In the genomic region with DNA sequence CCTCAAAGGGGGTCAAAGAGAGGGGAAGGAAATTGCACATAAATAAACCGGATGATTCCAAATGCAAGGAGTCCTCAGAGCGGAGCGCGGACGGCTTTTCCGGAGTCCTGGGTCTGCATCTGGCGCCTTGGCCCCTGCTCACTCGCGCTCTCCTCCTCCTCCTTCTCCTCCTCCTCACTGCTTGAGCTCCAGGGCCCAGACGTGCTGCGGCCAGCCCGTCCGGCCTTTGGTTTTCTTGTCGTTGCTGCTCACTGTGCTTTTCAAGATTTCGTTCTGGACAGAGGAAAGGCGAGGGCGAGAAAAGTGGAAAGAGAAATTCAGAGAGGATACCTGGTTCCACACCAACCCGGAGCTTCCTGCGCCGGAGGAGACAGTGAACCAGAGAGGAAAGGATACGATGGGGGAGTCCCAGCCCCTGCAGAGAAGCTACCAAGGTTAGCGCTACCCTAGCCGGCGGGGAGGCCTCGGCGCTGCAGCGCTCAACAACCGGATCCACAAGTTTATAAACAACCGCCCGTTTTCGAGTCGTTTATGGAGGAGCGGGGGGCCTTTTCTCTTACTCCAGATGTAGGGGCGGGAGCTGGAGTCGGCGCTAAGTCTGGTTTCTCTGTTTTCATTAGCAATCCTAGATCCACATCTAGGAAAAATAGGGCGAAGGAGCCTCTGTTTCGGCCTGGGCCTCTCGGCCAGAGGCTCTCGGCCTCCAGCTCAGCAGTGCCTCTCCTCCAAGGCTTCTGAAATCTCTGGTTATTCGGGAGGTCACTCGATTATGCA, we compare ENCODE assay signal across 3 cellular contexts.
TF ChIP-seq lines count a peak whose summit lies in the region.

No MANE protein-coding gene starts in this region.

TF ChIP-seq in liver, 16 proteins besides CTCF, POLR2A, EP300 and RAD21:
- no peak for TF ChIP-seq HNF4G (IDR thresholded peaks at IDR 0.05)
- TF ChIP-seq EGR1 (IDR thresholded peaks at IDR 0.05; ENCODE audit: low read depth in 2 of 2), result no peak
- TF ChIP-seq SP1 (IDR thresholded peaks at IDR 0.05), result no peak
- no peak for TF ChIP-seq YY1 (IDR thresholded peaks at IDR 0.05)
- TF ChIP-seq GABPA (IDR thresholded peaks at IDR 0.05 in 1 of 2, conservative IDR thresholded peaks at IDR 0.05 in 1 of 2), result no peak
- TF ChIP-seq TAF1 (conservative IDR thresholded peaks at IDR 0.05), result no peak
- no peak for TF ChIP-seq FOXA1 (IDR thresholded peaks at IDR 0.05)
- TF ChIP-seq JUND (IDR thresholded peaks at IDR 0.05), result no peak
- no peak for TF ChIP-seq NR2F2 (IDR thresholded peaks at IDR 0.05)
- no peak for TF ChIP-seq HNF4A (conservative IDR thresholded peaks at IDR 0.05)
- TF ChIP-seq, protein P1, sequence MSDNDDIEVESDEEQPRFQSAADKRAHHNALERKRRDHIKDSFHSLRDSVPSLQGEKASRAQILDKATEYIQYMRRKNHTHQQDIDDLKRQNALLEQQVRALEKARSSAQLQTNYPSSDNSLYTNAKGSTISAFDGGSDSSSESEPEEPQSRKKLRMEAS (IDR thresholded peaks at IDR 0.05), result no peak
- no peak for TF ChIP-seq RXRA (IDR thresholded peaks at IDR 0.05)
- TF ChIP-seq, protein P2, sequence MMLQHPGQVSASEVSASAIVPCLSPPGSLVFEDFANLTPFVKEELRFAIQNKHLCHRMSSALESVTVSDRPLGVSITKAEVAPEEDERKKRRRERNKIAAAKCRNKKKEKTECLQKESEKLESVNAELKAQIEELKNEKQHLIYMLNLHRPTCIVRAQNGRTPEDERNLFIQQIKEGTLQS (IDR thresholded peaks at IDR 0.05), result no peak
- TF ChIP-seq, protein P3, sequence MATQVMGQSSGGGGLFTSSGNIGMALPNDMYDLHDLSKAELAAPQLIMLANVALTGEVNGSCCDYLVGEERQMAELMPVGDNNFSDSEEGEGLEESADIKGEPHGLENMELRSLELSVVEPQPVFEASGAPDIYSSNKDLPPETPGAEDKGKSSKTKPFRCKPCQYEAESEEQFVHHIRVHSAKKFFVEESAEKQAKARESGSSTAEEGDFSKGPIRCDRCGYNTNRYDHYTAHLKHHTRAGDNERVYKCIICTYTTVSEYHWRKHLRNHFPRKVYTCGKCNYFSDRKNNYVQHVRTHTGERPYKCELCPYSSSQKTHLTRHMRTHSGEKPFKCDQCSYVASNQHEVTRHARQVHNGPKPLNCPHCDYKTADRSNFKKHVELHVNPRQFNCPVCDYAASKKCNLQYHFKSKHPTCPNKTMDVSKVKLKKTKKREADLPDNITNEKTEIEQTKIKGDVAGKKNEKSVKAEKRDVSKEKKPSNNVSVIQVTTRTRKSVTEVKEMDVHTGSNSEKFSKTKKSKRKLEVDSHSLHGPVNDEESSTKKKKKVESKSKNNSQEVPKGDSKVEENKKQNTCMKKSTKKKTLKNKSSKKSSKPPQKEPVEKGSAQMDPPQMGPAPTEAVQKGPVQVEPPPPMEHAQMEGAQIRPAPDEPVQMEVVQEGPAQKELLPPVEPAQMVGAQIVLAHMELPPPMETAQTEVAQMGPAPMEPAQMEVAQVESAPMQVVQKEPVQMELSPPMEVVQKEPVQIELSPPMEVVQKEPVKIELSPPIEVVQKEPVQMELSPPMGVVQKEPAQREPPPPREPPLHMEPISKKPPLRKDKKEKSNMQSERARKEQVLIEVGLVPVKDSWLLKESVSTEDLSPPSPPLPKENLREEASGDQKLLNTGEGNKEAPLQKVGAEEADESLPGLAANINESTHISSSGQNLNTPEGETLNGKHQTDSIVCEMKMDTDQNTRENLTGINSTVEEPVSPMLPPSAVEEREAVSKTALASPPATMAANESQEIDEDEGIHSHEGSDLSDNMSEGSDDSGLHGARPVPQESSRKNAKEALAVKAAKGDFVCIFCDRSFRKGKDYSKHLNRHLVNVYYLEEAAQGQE (IDR thresholded peaks at IDR 0.05), result no peak
- TF ChIP-seq FOXA2 (IDR thresholded peaks at IDR 0.05), result no peak
- TF ChIP-seq, protein P4, sequence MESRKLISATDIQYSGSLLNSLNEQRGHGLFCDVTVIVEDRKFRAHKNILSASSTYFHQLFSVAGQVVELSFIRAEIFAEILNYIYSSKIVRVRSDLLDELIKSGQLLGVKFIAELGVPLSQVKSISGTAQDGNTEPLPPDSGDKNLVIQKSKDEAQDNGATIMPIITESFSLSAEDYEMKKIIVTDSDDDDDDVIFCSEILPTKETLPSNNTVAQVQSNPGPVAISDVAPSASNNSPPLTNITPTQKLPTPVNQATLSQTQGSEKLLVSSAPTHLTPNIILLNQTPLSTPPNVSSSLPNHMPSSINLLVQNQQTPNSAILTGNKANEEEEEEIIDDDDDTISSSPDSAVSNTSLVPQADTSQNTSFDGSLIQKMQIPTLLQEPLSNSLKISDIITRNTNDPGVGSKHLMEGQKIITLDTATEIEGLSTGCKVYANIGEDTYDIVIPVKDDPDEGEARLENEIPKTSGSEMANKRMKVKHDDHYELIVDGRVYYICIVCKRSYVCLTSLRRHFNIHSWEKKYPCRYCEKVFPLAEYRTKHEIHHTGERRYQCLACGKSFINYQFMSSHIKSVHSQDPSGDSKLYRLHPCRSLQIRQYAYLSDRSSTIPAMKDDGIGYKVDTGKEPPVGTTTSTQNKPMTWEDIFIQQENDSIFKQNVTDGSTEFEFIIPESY (IDR thresholded peaks at IDR 0.05), result no peak

TF ChIP-seq in HepG2, 621 proteins besides CTCF, POLR2A, EP300 and RAD21:
- no peak for TF ChIP-seq ZNF777 (CRISPR knock-in tag; IDR thresholded peaks at IDR 0.05)
- TF ChIP-seq ZNF816 (CRISPR knock-in tag; IDR thresholded peaks at IDR 0.05; ENCODE audit: borderline replicate concordance), result no peak
- no peak for TF ChIP-seq ZNF264 (CRISPR knock-in tag; IDR thresholded peaks at IDR 0.05)
- TF ChIP-seq NFKB2 (CRISPR knock-in tag; IDR thresholded peaks at IDR 0.05; ENCODE audit: borderline replicate concordance), result no peak
- TF ChIP-seq PCBP2 (optimal IDR thresholded peaks at IDR 0.05; ENCODE audit: low read depth, low read length, poor library complexity, severe bottlenecking), result no peak
- no peak for TF ChIP-seq NR1H2 (CRISPR knock-in tag; IDR thresholded peaks at IDR 0.05; ENCODE audit: borderline replicate concordance, low read depth)

TF ChIP-seq in H1, 55 proteins besides CTCF, POLR2A, EP300 and RAD21 (continues in another document):
- TF ChIP-seq TCF12 (IDR thresholded peaks at IDR 0.05; ENCODE audit: low read depth, low read length) (0 out of 2 replicates have a peak, but pooled peaks have one; percentile 6), CBX8 (IDR thresholded peaks at IDR 0.05; ENCODE audit: borderline replicate concordance, low read depth, low read length) (peak; percentile 45; the same call in 1 of the 2 replicates), TBP (IDR thresholded peaks at IDR 0.05; ENCODE audit: low read depth, low read length) (peak; percentile 10; the same call in 1 of the 2 replicates), HDAC6 (IDR thresholded peaks at IDR 0.05; ENCODE audit: low read depth, low read length) (no peak), CREB1 (IDR thresholded peaks at IDR 0.05) (no peak), E2F6 (IDR thresholded peaks at IDR 0.05) (no peak), SRF (IDR thresholded peaks at IDR 0.05; ENCODE audit: low read depth, low read length) (no peak), RXRA (IDR thresholded peaks at IDR 0.05; ENCODE audit: insufficient read depth, low read depth, low read length) (no peak), JUND (IDR thresholded peaks at IDR 0.05; ENCODE audit: low read length) (no peak), POLR2AphosphoS5 (IDR thresholded peaks at IDR 0.05; ENCODE audit: low read depth, low read length) (no peak), SAP30 (IDR thresholded peaks at IDR 0.05; ENCODE audit: insufficient read depth, insufficient replicate concordance, low read length) (no peak), CEBPB (IDR thresholded peaks at IDR 0.05; ENCODE audit: low read depth, low read length) (no peak), ZNF274 (IDR thresholded peaks at IDR 0.05; ENCODE audit: borderline replicate concordance, extremely low read depth, low read length) (no peak), EZH2 (IDR thresholded peaks at IDR 0.05; ENCODE audit: low read depth, low read length, severe bottlenecking) (peak; percentile 94), BACH1 (IDR thresholded peaks at IDR 0.05; ENCODE audit: low read length) (no peak), GTF2F1 (IDR thresholded peaks at IDR 0.05; ENCODE audit: borderline replicate concordance, low read depth, low read length) (no peak), SP1 (IDR thresholded peaks at IDR 0.05; ENCODE audit: low read depth, low read length) (no peak), CBX5 (IDR thresholded peaks at IDR 0.05; ENCODE audit: low read depth, low read length) (no peak), MAFK (IDR thresholded peaks at IDR 0.05; ENCODE audit: low read depth, low read length) (no peak), KDM5A (IDR thresholded peaks at IDR 0.05; ENCODE audit: low read length) (no peak), CHD2 (IDR thresholded peaks at IDR 0.05; ENCODE audit: low read length) (no peak), JUN (IDR thresholded peaks at IDR 0.05; ENCODE audit: low read depth, low read length) (no peak)
- TF ChIP-seq, protein P5, sequence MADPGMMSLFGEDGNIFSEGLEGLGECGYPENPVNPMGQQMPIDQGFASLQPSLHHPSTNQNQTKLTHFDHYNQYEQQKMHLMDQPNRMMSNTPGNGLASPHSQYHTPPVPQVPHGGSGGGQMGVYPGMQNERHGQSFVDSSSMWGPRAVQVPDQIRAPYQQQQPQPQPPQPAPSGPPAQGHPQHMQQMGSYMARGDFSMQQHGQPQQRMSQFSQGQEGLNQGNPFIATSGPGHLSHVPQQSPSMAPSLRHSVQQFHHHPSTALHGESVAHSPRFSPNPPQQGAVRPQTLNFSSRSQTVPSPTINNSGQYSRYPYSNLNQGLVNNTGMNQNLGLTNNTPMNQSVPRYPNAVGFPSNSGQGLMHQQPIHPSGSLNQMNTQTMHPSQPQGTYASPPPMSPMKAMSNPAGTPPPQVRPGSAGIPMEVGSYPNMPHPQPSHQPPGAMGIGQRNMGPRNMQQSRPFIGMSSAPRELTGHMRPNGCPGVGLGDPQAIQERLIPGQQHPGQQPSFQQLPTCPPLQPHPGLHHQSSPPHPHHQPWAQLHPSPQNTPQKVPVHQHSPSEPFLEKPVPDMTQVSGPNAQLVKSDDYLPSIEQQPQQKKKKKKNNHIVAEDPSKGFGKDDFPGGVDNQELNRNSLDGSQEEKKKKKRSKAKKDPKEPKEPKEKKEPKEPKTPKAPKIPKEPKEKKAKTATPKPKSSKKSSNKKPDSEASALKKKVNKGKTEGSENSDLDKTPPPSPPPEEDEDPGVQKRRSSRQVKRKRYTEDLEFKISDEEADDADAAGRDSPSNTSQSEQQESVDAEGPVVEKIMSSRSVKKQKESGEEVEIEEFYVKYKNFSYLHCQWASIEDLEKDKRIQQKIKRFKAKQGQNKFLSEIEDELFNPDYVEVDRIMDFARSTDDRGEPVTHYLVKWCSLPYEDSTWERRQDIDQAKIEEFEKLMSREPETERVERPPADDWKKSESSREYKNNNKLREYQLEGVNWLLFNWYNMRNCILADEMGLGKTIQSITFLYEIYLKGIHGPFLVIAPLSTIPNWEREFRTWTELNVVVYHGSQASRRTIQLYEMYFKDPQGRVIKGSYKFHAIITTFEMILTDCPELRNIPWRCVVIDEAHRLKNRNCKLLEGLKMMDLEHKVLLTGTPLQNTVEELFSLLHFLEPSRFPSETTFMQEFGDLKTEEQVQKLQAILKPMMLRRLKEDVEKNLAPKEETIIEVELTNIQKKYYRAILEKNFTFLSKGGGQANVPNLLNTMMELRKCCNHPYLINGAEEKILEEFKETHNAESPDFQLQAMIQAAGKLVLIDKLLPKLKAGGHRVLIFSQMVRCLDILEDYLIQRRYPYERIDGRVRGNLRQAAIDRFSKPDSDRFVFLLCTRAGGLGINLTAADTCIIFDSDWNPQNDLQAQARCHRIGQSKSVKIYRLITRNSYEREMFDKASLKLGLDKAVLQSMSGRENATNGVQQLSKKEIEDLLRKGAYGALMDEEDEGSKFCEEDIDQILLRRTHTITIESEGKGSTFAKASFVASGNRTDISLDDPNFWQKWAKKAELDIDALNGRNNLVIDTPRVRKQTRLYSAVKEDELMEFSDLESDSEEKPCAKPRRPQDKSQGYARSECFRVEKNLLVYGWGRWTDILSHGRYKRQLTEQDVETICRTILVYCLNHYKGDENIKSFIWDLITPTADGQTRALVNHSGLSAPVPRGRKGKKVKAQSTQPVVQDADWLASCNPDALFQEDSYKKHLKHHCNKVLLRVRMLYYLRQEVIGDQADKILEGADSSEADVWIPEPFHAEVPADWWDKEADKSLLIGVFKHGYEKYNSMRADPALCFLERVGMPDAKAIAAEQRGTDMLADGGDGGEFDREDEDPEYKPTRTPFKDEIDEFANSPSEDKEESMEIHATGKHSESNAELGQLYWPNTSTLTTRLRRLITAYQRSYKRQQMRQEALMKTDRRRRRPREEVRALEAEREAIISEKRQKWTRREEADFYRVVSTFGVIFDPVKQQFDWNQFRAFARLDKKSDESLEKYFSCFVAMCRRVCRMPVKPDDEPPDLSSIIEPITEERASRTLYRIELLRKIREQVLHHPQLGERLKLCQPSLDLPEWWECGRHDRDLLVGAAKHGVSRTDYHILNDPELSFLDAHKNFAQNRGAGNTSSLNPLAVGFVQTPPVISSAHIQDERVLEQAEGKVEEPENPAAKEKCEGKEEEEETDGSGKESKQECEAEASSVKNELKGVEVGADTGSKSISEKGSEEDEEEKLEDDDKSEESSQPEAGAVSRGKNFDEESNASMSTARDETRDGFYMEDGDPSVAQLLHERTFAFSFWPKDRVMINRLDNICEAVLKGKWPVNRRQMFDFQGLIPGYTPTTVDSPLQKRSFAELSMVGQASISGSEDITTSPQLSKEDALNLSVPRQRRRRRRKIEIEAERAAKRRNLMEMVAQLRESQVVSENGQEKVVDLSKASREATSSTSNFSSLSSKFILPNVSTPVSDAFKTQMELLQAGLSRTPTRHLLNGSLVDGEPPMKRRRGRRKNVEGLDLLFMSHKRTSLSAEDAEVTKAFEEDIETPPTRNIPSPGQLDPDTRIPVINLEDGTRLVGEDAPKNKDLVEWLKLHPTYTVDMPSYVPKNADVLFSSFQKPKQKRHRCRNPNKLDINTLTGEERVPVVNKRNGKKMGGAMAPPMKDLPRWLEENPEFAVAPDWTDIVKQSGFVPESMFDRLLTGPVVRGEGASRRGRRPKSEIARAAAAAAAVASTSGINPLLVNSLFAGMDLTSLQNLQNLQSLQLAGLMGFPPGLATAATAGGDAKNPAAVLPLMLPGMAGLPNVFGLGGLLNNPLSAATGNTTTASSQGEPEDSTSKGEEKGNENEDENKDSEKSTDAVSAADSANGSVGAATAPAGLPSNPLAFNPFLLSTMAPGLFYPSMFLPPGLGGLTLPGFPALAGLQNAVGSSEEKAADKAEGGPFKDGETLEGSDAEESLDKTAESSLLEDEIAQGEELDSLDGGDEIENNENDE (IDR thresholded peaks at IDR 0.05; ENCODE audit: insufficient replicate concordance, low read length), result no peak
- TF ChIP-seq, protein P1 (IDR thresholded peaks at IDR 0.05), result 0 out of 2 replicates have a peak, but pooled peaks have one; percentile 20
- TF ChIP-seq, protein P6, sequence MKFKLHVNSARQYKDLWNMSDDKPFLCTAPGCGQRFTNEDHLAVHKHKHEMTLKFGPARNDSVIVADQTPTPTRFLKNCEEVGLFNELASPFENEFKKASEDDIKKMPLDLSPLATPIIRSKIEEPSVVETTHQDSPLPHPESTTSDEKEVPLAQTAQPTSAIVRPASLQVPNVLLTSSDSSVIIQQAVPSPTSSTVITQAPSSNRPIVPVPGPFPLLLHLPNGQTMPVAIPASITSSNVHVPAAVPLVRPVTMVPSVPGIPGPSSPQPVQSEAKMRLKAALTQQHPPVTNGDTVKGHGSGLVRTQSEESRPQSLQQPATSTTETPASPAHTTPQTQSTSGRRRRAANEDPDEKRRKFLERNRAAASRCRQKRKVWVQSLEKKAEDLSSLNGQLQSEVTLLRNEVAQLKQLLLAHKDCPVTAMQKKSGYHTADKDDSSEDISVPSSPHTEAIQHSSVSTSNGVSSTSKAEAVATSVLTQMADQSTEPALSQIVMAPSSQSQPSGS (IDR thresholded peaks at IDR 0.05; ENCODE audit: low read length), result no peak
